20 cellular contexts compared by ENCODE assay signal in the genomic region with DNA sequence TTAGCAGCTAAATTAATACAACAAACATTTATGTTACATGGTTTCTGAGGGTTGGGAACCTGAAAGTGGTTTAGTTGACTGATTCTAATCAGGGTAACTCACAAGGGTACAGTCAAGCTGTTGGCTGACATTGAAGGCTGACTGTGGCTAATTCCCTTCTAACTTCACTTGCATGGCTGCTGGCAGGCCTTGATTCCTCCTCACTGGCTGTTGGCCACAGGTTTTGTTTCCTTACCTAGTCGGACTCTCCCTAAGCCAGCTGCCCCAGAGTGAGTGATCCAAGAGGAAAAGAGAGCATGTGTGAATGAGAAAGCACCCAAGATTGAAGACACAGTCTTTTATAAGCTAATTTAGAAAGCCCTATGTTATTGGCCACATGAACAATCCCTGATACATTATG.
"Had no signal": no experiment of that assay in that cellular context is flagged by ENCODE, and none has a peak within 500 bp of the region (broad histone marks: within the 10 kb centered on the region; RNA-seq: fewer than 3 reads in every experiment).

No MANE protein-coding gene starts in this region.

- H3K4me3 Mint-ChIP-seq: memory B cell; natural killer cell treated with Interleukin-12 subunit alpha and Interleukin-12 subunit beta and Interleukin-15 and Interleukin-18, amount 100 ng/mL, for 72 hours; neural crest cell; stimulated activated effector memory CD8-positive, alpha-beta T cell treated with anti-CD3 and anti-CD28 coated beads, Interleukin-12 subunit alpha, Interleukin-12 subunit beta, amount 100 ng/mL, for 72 hours had no signal

- H3K36me3 Mint-ChIP-seq: memory B cell; natural killer cell treated with Interleukin-12 subunit alpha and Interleukin-12 subunit beta and Interleukin-15 and Interleukin-18, amount 100 ng/mL, for 72 hours; stimulated activated effector memory CD8-positive, alpha-beta T cell treated with anti-CD3 and anti-CD28 coated beads, Interleukin-12 subunit alpha, Interleukin-12 subunit beta, amount 100 ng/mL, for 72 hours had no signal

- H3K36me3 ChIP-seq: prostate gland, right atrium auricular region, sigmoid colon, stomach, thyroid gland, vagina had no signal

- H3K27ac ChIP-seq: dorsolateral prefrontal cortex, prostate gland, right atrium auricular region, sigmoid colon, stomach, thyroid gland, vagina had no signal

- H3K4me3 ChIP-seq: dorsolateral prefrontal cortex, lung, prostate gland, right atrium auricular region, sigmoid colon, stomach, thyroid gland, vagina had no signal

- H3K27me3 ChIP-seq: dorsolateral prefrontal cortex, right atrium auricular region, sigmoid colon, stomach, thyroid gland, vagina had no signal

- H3K4me1 ChIP-seq: prostate gland, right atrium auricular region, sigmoid colon, stomach, thyroid gland, vagina had no signal

- DNase-seq: dorsolateral prefrontal cortex; effector CD4-positive, alpha-beta T cell; head of caudate nucleus; kidney; nucleus accumbens; sigmoid colon; stimulated activated CD4-positive, alpha-beta T cell treated with anti-CD3 and anti-CD28 coated beads, Interleukin-2, amount 100 ng/mL, for 24 hours; stimulated activated CD4-positive, alpha-beta T cell treated with anti-CD3 and anti-CD28 coated beads, Interleukin-4, amount 100 ng/mL, for 24 hours; stimulated activated naive CD4-positive, alpha-beta T cell treated with Interleukin-2 at 50 U/mL for 16 hours; stomach; thyroid gland; trophoblast cell had no signal

- H3K27ac Mint-ChIP-seq: memory B cell; natural killer cell treated with Interleukin-12 subunit alpha and Interleukin-12 subunit beta and Interleukin-15 and Interleukin-18, amount 100 ng/mL, for 72 hours; stimulated activated effector memory CD8-positive, alpha-beta T cell treated with anti-CD3 and anti-CD28 coated beads, Interleukin-12 subunit alpha, Interleukin-12 subunit beta, amount 100 ng/mL, for 72 hours had no signal

- H3K27me3 Mint-ChIP-seq: memory B cell; natural killer cell treated with Interleukin-12 subunit alpha and Interleukin-12 subunit beta and Interleukin-15 and Interleukin-18, amount 100 ng/mL, for 72 hours had no signal

- H3K9me3 ChIP-seq: prostate gland, right atrium auricular region, sigmoid colon, stomach, thyroid gland, vagina had no signal

- H3K4me1 Mint-ChIP-seq: memory B cell; stimulated activated effector memory CD8-positive, alpha-beta T cell treated with anti-CD3 and anti-CD28 coated beads, Interleukin-12 subunit alpha, Interleukin-12 subunit beta, amount 100 ng/mL, for 72 hours had no signal
